Comparison of ENCODE assay signal across 14 cellular contexts in the genomic region with DNA sequence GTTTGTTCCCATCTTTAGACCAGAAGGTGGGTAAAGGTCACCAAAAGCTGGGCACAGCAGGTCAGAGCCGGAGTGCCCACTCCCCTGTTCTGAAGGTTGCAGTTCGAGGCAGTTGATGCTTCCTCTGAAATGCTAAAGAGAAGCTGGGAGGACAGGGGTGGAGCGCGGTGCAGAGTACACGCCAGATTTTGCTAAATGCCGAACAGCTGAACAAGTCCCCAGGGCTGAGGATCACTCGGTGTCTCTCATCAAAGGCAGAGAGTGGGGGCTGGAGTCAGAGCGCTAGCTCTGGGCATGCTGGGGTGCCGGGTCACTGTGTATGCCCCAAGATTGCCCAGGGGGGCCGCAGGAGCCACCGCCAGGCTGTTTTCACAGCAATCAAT.
DNase-seq lines count a peak whose midpoint lies in the region; ATAC-seq and TF ChIP-seq lines count a peak whose summit lies in the region.
"Had no signal": no experiment of that assay in that cellular context is flagged by ENCODE, and none has a peak within 500 bp of the region (broad histone marks: within the 10 kb centered on the region; RNA-seq: fewer than 3 reads in every experiment).

No MANE protein-coding gene starts in this region.

- H3K27me3 Mint-ChIP-seq in WTC11 (ENCODE audit: low read depth) = peaks cover 7% of the 10 kb centered on the region

- POLR2A ChIA-PET in WTC11 (lab: Charles Lee) = no interaction called here

- no peak for TF ChIP-seq CTCF in WTC11 (IDR thresholded peaks at IDR 0.05)

- H3K27ac Mint-ChIP-seq in WTC11 = no peak overlapping the region

- peak; percentile 16 for ATAC-seq in WTC11
- ATAC-seq: gastroesophageal sphincter, lower lobe of right lung had no signal

- H3K9me3 Mint-ChIP-seq in WTC11 = no peaks in the 10 kb centered on the region

- no peak overlapping the region for H3K4me3 Mint-ChIP-seq in WTC11

- H3K36me3 Mint-ChIP-seq in WTC11 = no peaks in the 10 kb centered on the region

- DNase-seq in D341Med (ENCODE audit: low spot score) (peak; percentile 66), NCI-H1436 (lab: John Stamatoyannopoulos, UW) (peak; percentile 17), WTC11 (ENCODE audit: low spot score) (no peak), myocyte (ENCODE audit: low read depth) (peak; percentile 72), GM19238 (ENCODE audit: insufficient read length, low spot score) (no peak), cerebellum (ENCODE audit: low spot score) (no peak), SIG-M5 treated with dmso at 0.1 percent for 504 hours (lab: John Stamatoyannopoulos, UW; ENCODE audit: unreplicated experiment) (no peak), NCI-H1048 (lab: John Stamatoyannopoulos, UW) (no peak)
- DNase-seq: activated naive CD4-positive, alpha-beta T cell; cerebellar nuclear complex; lower lobe of right lung; NCI-H1105; Right ventricle myocardium superior had no signal

- peaks cover 38% of the 10 kb centered on the region for H3K4me1 Mint-ChIP-seq in WTC11

- CTCF ChIA-PET in WTC11 (lab: Charles Lee) = no interaction called here

TF ChIP-seq in WTC11, 78 proteins besides CTCF, POLR2A, EP300 and RAD21:
- TF ChIP-seq, protein P1, sequence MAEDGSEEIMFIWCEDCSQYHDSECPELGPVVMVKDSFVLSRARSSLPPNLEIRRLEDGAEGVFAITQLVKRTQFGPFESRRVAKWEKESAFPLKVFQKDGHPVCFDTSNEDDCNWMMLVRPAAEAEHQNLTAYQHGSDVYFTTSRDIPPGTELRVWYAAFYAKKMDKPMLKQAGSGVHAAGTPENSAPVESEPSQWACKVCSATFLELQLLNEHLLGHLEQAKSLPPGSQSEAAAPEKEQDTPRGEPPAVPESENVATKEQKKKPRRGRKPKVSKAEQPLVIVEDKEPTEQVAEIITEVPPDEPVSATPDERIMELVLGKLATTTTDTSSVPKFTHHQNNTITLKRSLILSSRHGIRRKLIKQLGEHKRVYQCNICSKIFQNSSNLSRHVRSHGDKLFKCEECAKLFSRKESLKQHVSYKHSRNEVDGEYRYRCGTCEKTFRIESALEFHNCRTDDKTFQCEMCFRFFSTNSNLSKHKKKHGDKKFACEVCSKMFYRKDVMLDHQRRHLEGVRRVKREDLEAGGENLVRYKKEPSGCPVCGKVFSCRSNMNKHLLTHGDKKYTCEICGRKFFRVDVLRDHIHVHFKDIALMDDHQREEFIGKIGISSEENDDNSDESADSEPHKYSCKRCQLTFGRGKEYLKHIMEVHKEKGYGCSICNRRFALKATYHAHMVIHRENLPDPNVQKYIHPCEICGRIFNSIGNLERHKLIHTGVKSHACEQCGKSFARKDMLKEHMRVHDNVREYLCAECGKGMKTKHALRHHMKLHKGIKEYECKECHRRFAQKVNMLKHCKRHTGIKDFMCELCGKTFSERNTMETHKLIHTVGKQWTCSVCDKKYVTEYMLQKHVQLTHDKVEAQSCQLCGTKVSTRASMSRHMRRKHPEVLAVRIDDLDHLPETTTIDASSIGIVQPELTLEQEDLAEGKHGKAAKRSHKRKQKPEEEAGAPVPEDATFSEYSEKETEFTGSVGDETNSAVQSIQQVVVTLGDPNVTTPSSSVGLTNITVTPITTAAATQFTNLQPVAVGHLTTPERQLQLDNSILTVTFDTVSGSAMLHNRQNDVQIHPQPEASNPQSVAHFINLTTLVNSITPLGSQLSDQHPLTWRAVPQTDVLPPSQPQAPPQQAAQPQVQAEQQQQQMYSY (CRISPR knock-in tag; IDR thresholded peaks at IDR 0.05) = peak; percentile 89
- TF ChIP-seq SMAD4 (CRISPR knock-in tag; IDR thresholded peaks at IDR 0.05) (no peak), ATF1 (CRISPR knock-in tag; IDR thresholded peaks at IDR 0.05) (no peak), HMGA2 (CRISPR knock-in tag; IDR thresholded peaks at IDR 0.05) (no peak), ZNF263 (CRISPR knock-in tag; IDR thresholded peaks at IDR 0.05; ENCODE audit: low read depth) (no peak)

Comparison
In these comparisons a context has a peak if more than half of its experiments do, and no peak if none do; other contexts are left out.
1. DNase-seq: peak in D341Med (single experiment), NCI-H1436 (single experiment) and myocyte (single experiment); none in WTC11 (single experiment), GM19238 (single experiment), cerebellum (single experiment), SIG-M5 treated with dmso at 0.1 percent for 504 hours (single experiment) and NCI-H1048 (single experiment).